In genomic region chr1:23561076-23561812, GRCh38 we compare ENCODE assay signal across 11 cellular contexts. TPM values are rescaled to one million over a fixed set of nuclear protein-coding genes. Genes with fewer than 3 reads are reported as not detected.
DNase-seq lines count a peak whose midpoint lies in the region; ATAC-seq, FAIRE-seq and TF ChIP-seq lines count a peak whose summit lies in the region.
"Had no signal": no experiment of that assay in that cellular context is flagged by ENCODE, and none has a peak within 500 bp of the region (broad histone marks: within the 10 kb centered on the region; RNA-seq: fewer than 3 reads in every experiment).

No MANE protein-coding gene starts in this region.

- DNase-seq in NCI-H1105 treated with DMSO at 0.1 percent for 48 hours (lab: John Stamatoyannopoulos, UW) = no peak
- no peak for DNase-seq in HTR-8/SVneo (ENCODE audit: insufficient read length, low spot score)
- no peak for DNase-seq in GM19240 (ENCODE audit: insufficient read length, low spot score)
- DNase-seq: activated CD4-positive, alpha-beta T cell treated with anti-CD3 and anti-CD28 coated beads, Interleukin-2, amount 50 U/mL, for 4 hours; DMS 273 treated with DMSO at 0.1 percent for 48 hours; mammary epithelial cell had no signal

- H2AFZ ChIP-seq in parathyroid adenoma = no peak overlapping the region

- peak overlapping the region; percentile 33 for H3K4me2 ChIP-seq in parathyroid adenoma (ENCODE audit: low read length)

- no peak for ATAC-seq in HG03342 (IDR thresholded peaks at IDR 0.05; ENCODE audit: unreplicated experiment)

- TF ChIP-seq CTCF in C4-2B (conservative IDR thresholded peaks at IDR 0.05) (no peak), parathyroid adenoma (IDR thresholded peaks at IDR 0.05) (no peak)

- no peaks in the 10 kb centered on the region for H3K79me2 ChIP-seq in parathyroid adenoma

- H3K9me3 ChIP-seq in esophagus (ENCODE audit: control insufficient read depth in 2 of 2, insufficient read depth in 1 of 2, low read depth in 1 of 2, low read length in 1 of 2) (no peaks in the 10 kb centered on the region), parathyroid adenoma (ENCODE audit: control insufficient read depth, low read length) (no peaks in the 10 kb centered on the region)

- peak overlapping the region; percentile 99; the same call in 1 of the 2 replicates for H3K27ac ChIP-seq in C4-2B
- H3K27ac ChIP-seq in esophagus (ENCODE audit: low read depth in 2 of 2, low read length in 1 of 2) = peak overlapping the region; percentile 73 to 96
- peak overlapping the region; percentile 84 for H3K27ac ChIP-seq in parathyroid adenoma

- 62 to 67% methylated on average over 6 of the region's 6 CpGs for WGBS in esophagus, 2 donors

- H3K27me3 ChIP-seq in esophagus (ENCODE audit: control insufficient read depth in 1 of 2, insufficient read depth in 2 of 2, low read length in 2 of 2) (no peaks in the 10 kb centered on the region), parathyroid adenoma (ENCODE audit: control insufficient read depth, insufficient read depth, low read length) (no peaks in the 10 kb centered on the region)

- H3K36me3 ChIP-seq in esophagus (ENCODE audit: control insufficient read depth in 2 of 2, insufficient read depth in 2 of 2, low read length in 1 of 2) (no peaks in the 10 kb centered on the region), parathyroid adenoma (ENCODE audit: control insufficient read depth, insufficient read depth, low read length) (no peaks in the 10 kb centered on the region)

- FAIRE-seq in HTR-8/SVneo (lab: Jason Lieb, UNC) = no peak

- H3K4me1 ChIP-seq in esophagus (ENCODE audit: control insufficient read depth in 2 of 2, insufficient read depth in 2 of 2, low read length in 1 of 2) (peaks cover 4 to 7% of the 10 kb centered on the region in 2 donors), parathyroid adenoma (peaks cover 3% of the 10 kb centered on the region)

- H3K9ac ChIP-seq in parathyroid adenoma = no peak overlapping the region

- H3K4me3 ChIP-seq in esophagus (ENCODE audit: low read depth in 1 of 2, low read length in 2 of 2) (no peak overlapping the region), parathyroid adenoma (ENCODE audit: low read depth, low read length) (no peak overlapping the region)

TF ChIP-seq in PFSK-1, 5 proteins besides CTCF, POLR2A, EP300 and RAD21:
- TF ChIP-seq REST (IDR thresholded peaks at IDR 0.05; ENCODE audit: insufficient read depth in 1 of 2, low read depth in 2 of 2, low read length in 2 of 2) = no peak
- TF ChIP-seq SIN3A (IDR thresholded peaks at IDR 0.05; ENCODE audit: borderline replicate concordance, insufficient read depth, low read length) = no peak
- TF ChIP-seq POLR2AphosphoS5 (IDR thresholded peaks at IDR 0.05; ENCODE audit: low read depth, low read length) = 0 out of 2 replicates have a peak, but pooled peaks have one; percentile 18

RNA-seq across cellular contexts. Expression of gene ID3, which starts 1.9 kb away (rescaled TPM):
- 169 TPM for polyA plus RNA-seq in PFSK-1 (2012; ENCODE audit: insufficient read length, low read depth)
- polyA plus RNA-seq in esophagus = 10 to 100 TPM; 24.4 to 44.2 TPM

RNA-seq across cellular contexts. Expression of gene E2F2, which starts 30.2 kb away (rescaled TPM):
- polyA plus RNA-seq in PFSK-1 (2012; ENCODE audit: insufficient read length, low read depth) = 4.7 TPM
- 1 to 10 TPM; 5.4 to 7.4 TPM for polyA plus RNA-seq in esophagus
